30 cellular contexts compared by ENCODE assay signal in genomic region chr1:214976665-214977064, GRCh38.
"Had no signal": no experiment of that assay in that cellular context is flagged by ENCODE, and none has a peak within 500 bp of the region (broad histone marks: within the 10 kb centered on the region; RNA-seq: fewer than 3 reads in every experiment).

No MANE protein-coding gene starts in this region.

- FAIRE-seq: endometrium, endothelial cell of umbilical vein had no signal

- H3K4me3 ChIP-seq: ascending aorta, breast epithelium, cardiac muscle cell, colonic mucosa, esophagus squamous epithelium, gastroesophageal sphincter had no signal

- H3K9me3 Mint-ChIP-seq: activated CD4-positive, alpha-beta memory T cell treated with anti-CD3 and anti-CD28 coated beads, Interleukin-2, amount 10 ng/mL, durations not matched to agents 7 days and 5 days; activated CD4-positive, alpha-beta T cell treated with anti-CD3 and anti-CD28 coated beads, Interleukin-2, amount 10 ng/mL, durations not matched to agents 7 days and 5 days; activated naive CD4-positive, alpha-beta T cell treated with anti-CD3 and anti-CD28 coated beads, Interleukin-2, amount 10 ng/mL, durations not matched to agents 7 days and 5 days; activated naive CD4-positive, alpha-beta T cell treated with anti-CD3 and anti-CD28 coated beads, Interleukin-2, amount 50 U/mL, for 72 hours; activated naive CD8-positive, alpha-beta T cell treated with anti-CD3 and anti-CD28 coated beads, Interleukin-2, amount 10 ng/mL, durations not matched to agents 7 days and 5 days; activated T-cell treated with anti-CD3 and anti-CD28 coated beads, Interleukin-2, amount 50 U/mL, for 24 hours; activated T-cell treated with anti-CD3 and anti-CD28 coated beads, Interleukin-2, amount 50 U/mL, for 72 hours; brain had no signal

- DNase-seq: activated CD4-positive, alpha-beta memory T cell treated with anti-CD3 and anti-CD28 coated beads, Interleukin-2, amount 10 ng/mL, durations not matched to agents 7 days and 5 days; activated CD4-positive, alpha-beta T cell treated with anti-CD3 and anti-CD28 coated beads for 1 hour; activated CD4-positive, alpha-beta T cell treated with anti-CD3 and anti-CD28 coated beads for 4 hours; activated CD4-positive, alpha-beta T cell treated with anti-CD3 and anti-CD28 coated beads, Interleukin-2, amount 10 ng/mL, durations not matched to agents 7 days and 5 days; activated CD4-positive, alpha-beta T cell treated with anti-CD3 and anti-CD28 coated beads, Interleukin-2, amount 50 U/mL, for 4 hours; activated CD8-positive, alpha-beta memory T cell treated with anti-CD3 and anti-CD28 coated beads, Interleukin-2, amount 50 U/mL, for 48 hours; activated gamma-delta T cell; activated naive CD4-positive, alpha-beta T cell; activated naive CD4-positive, alpha-beta T cell treated with anti-CD3 and anti-CD28 coated beads, Interleukin-2, amount 10 ng/mL, durations not matched to agents 7 days and 5 days; activated naive CD8-positive, alpha-beta T cell treated with anti-CD3 and anti-CD28 coated beads, Interleukin-2, amount 10 ng/mL, durations not matched to agents 7 days and 5 days; activated T-cell treated with anti-CD3 and anti-CD28 coated beads for 4 hours; activated T-cell treated with anti-CD3 and anti-CD28 coated beads, Interleukin-2, amount 50 U/mL, for 24 hours; activated T-cell treated with anti-CD3 and anti-CD28 coated beads, Interleukin-2, amount 50 U/mL, for 72 hours; central memory CD4-positive, alpha-beta T cell; cerebellar nuclear complex; colonic mucosa; effector CD8-positive, alpha-beta T cell; esophagus squamous epithelium; foreskin melanocyte; head of caudate nucleus; T-helper 2 cell had no signal

- H3K27me3 ChIP-seq: ascending aorta, breast epithelium, cardiac muscle cell, colonic mucosa, esophagus squamous epithelium had no signal

- H3K27ac Mint-ChIP-seq: activated CD4-positive, alpha-beta memory T cell treated with anti-CD3 and anti-CD28 coated beads, Interleukin-2, amount 10 ng/mL, durations not matched to agents 7 days and 5 days; activated CD4-positive, alpha-beta T cell treated with anti-CD3 and anti-CD28 coated beads, Interleukin-2, amount 10 ng/mL, durations not matched to agents 7 days and 5 days; activated naive CD4-positive, alpha-beta T cell treated with anti-CD3 and anti-CD28 coated beads, Interleukin-2, amount 10 ng/mL, durations not matched to agents 7 days and 5 days; activated naive CD4-positive, alpha-beta T cell treated with anti-CD3 and anti-CD28 coated beads, Interleukin-2, amount 50 U/mL, for 72 hours; activated naive CD8-positive, alpha-beta T cell treated with anti-CD3 and anti-CD28 coated beads, Interleukin-2, amount 10 ng/mL, durations not matched to agents 7 days and 5 days; activated T-cell treated with anti-CD3 and anti-CD28 coated beads, Interleukin-2, amount 50 U/mL, for 24 hours; activated T-cell treated with anti-CD3 and anti-CD28 coated beads, Interleukin-2, amount 50 U/mL, for 72 hours; brain had no signal

- H3K27ac ChIP-seq: ascending aorta, breast epithelium, cardiac muscle cell, colonic mucosa, epithelial cell of prostate, esophagus squamous epithelium, gastroesophageal sphincter had no signal

- H3K4me1 ChIP-seq: ascending aorta, breast epithelium, colonic mucosa, esophagus squamous epithelium, gastroesophageal sphincter had no signal

- H3K36me3 ChIP-seq: ascending aorta, breast epithelium, cardiac muscle cell, colonic mucosa, esophagus squamous epithelium, gastroesophageal sphincter had no signal

- H3K4me3 Mint-ChIP-seq: activated CD4-positive, alpha-beta memory T cell treated with anti-CD3 and anti-CD28 coated beads, Interleukin-2, amount 10 ng/mL, durations not matched to agents 7 days and 5 days; activated CD4-positive, alpha-beta T cell treated with anti-CD3 and anti-CD28 coated beads, Interleukin-2, amount 10 ng/mL, durations not matched to agents 7 days and 5 days; activated naive CD4-positive, alpha-beta T cell treated with anti-CD3 and anti-CD28 coated beads, Interleukin-2, amount 10 ng/mL, durations not matched to agents 7 days and 5 days; activated naive CD8-positive, alpha-beta T cell treated with anti-CD3 and anti-CD28 coated beads, Interleukin-2, amount 10 ng/mL, durations not matched to agents 7 days and 5 days; activated T-cell treated with anti-CD3 and anti-CD28 coated beads, Interleukin-2, amount 50 U/mL, for 24 hours; activated T-cell treated with anti-CD3 and anti-CD28 coated beads, Interleukin-2, amount 50 U/mL, for 72 hours; brain had no signal

- H3K36me3 Mint-ChIP-seq: activated naive CD4-positive, alpha-beta T cell treated with anti-CD3 and anti-CD28 coated beads, Interleukin-2, amount 10 ng/mL, durations not matched to agents 7 days and 5 days; activated naive CD4-positive, alpha-beta T cell treated with anti-CD3 and anti-CD28 coated beads, Interleukin-2, amount 50 U/mL, for 72 hours; activated naive CD8-positive, alpha-beta T cell treated with anti-CD3 and anti-CD28 coated beads, Interleukin-2, amount 10 ng/mL, durations not matched to agents 7 days and 5 days; brain had no signal

- ATAC-seq: activated naive CD4-positive, alpha-beta T cell treated with anti-CD3 and anti-CD28 coated beads, Interleukin-2, amount 50 U/mL, for 72 hours; activated T-cell treated with anti-CD3 and anti-CD28 coated beads, Interleukin-2, amount 50 U/mL, for 72 hours; gastroesophageal sphincter had no signal

- H3K27me3 Mint-ChIP-seq: activated CD4-positive, alpha-beta memory T cell treated with anti-CD3 and anti-CD28 coated beads, Interleukin-2, amount 10 ng/mL, durations not matched to agents 7 days and 5 days; activated CD4-positive, alpha-beta T cell treated with anti-CD3 and anti-CD28 coated beads, Interleukin-2, amount 10 ng/mL, durations not matched to agents 7 days and 5 days; activated naive CD4-positive, alpha-beta T cell treated with anti-CD3 and anti-CD28 coated beads, Interleukin-2, amount 10 ng/mL, durations not matched to agents 7 days and 5 days; activated T-cell treated with anti-CD3 and anti-CD28 coated beads, Interleukin-2, amount 50 U/mL, for 24 hours; brain had no signal

- H3K9me3 ChIP-seq: ascending aorta, breast epithelium, colonic mucosa, esophagus squamous epithelium, gastroesophageal sphincter had no signal

- H3K4me1 Mint-ChIP-seq: activated CD4-positive, alpha-beta memory T cell treated with anti-CD3 and anti-CD28 coated beads, Interleukin-2, amount 10 ng/mL, durations not matched to agents 7 days and 5 days; activated CD4-positive, alpha-beta T cell treated with anti-CD3 and anti-CD28 coated beads, Interleukin-2, amount 10 ng/mL, durations not matched to agents 7 days and 5 days; activated naive CD4-positive, alpha-beta T cell treated with anti-CD3 and anti-CD28 coated beads, Interleukin-2, amount 10 ng/mL, durations not matched to agents 7 days and 5 days; activated naive CD8-positive, alpha-beta T cell treated with anti-CD3 and anti-CD28 coated beads, Interleukin-2, amount 10 ng/mL, durations not matched to agents 7 days and 5 days had no signal
